In the genomic region with DNA sequence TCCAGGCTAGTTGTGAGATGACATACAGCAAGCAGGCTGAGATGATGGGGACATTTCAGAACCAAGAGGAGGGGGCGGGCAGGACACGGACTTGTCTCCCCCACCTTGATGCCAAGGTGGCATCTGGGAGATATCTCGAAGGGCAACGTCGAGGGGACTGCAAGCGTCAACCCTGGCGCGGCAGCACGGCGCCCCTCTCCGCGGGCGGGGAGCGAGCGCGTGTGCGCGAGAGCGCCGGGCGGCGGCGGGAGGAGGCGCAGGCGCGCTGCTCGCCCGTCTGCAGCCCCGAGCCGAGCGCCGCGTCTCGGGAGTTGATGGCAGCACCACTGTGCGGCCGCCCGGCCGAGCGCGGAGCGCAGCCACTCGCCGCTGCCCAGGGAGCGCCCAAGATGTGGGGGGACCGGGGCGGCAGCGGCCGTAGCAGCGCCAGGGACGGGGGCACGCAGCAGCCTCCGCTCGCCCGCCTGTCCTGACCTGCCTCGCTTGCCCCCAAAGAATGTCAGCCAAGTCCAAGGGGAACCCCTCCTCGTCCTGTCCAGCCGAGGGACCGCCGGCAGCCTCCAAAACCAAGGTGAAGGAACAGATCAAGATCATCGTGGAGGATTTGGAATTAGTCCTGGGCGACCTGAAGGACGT, we compare ENCODE assay signal across 8 cellular contexts. TPM values are rescaled to one million over a fixed set of nuclear protein-coding genes. Genes with fewer than 3 reads are reported as not detected.
DNase-seq lines count a peak whose midpoint lies in the region; ATAC-seq and TF ChIP-seq lines count a peak whose summit lies in the region.

A gene (plus strand): TSS at position 310 of the 636 bp plus-strand sequence.

- TF ChIP-seq CTCF in NB4 (IDR thresholded peaks at IDR 0.05; ENCODE audit: low read depth, low read length) = no peak
- TF ChIP-seq CTCF in parathyroid adenoma (IDR thresholded peaks at IDR 0.05) = no peak

- no peak within 1 kb of the TSS for H3K4me3 ChIP-seq in NB4 (ENCODE audit: low read depth, low read length)
- H3K4me3 ChIP-seq in parathyroid adenoma (ENCODE audit: low read depth, low read length) = peak within 1 kb of the TSS; percentile 51

- no peak within 1 kb of the TSS for H3K27ac ChIP-seq in parathyroid adenoma

- peak within 1 kb of the TSS; percentile 21 for H2AFZ ChIP-seq in parathyroid adenoma

- H3K4me1 ChIP-seq in parathyroid adenoma = no peaks in the 10 kb centered on the region

- no peak within 1 kb of the TSS for H3K9ac ChIP-seq in parathyroid adenoma

- DNase-seq in activated effector memory CD4-positive, alpha-beta T cell treated with anti-CD3 and anti-CD28 coated beads, Interleukin-2, amount 50 U/mL, for 16 hours = peak; percentile 58
- DNase-seq in activated effector memory CD4-positive, alpha-beta T cell treated with Interleukin-2 at 50 U/mL for 16 hours = no peak
- peak; percentile 30 for DNase-seq in NB4 (ENCODE audit: low read depth)
- DNase-seq in amniotic stem cell (lab: John Stamatoyannopoulos, UW) = peak; percentile 65
- DNase-seq in left ventricle myocardium superior = peak; percentile 86
- DNase-seq in GM19238 (ENCODE audit: insufficient read length, low spot score) = no peak

- peak; percentile 74 for ATAC-seq in HG02571 (IDR thresholded peaks at IDR 0.05; ENCODE audit: unreplicated experiment)
- ATAC-seq in left ventricle myocardium superior = peak; percentile 92

- intact Hi-C loops in left ventricle myocardium superior (cut with micrococcal nuclease) = no loop called here

- no peak for TF ChIP-seq POLR2A in NB4 (IDR thresholded peaks at IDR 0.05; ENCODE audit: extremely low read depth, insufficient read length)

- H3K4me2 ChIP-seq in parathyroid adenoma (ENCODE audit: low read length) = peak within 1 kb of the TSS; percentile 86

- H3K79me2 ChIP-seq in parathyroid adenoma = no peaks in the 10 kb centered on the region

- H3K36me3 ChIP-seq in parathyroid adenoma (ENCODE audit: control insufficient read depth, insufficient read depth, low read length) = no peaks in the 10 kb centered on the region

- no peaks in the 10 kb centered on the region for H3K9me3 ChIP-seq in parathyroid adenoma (ENCODE audit: control insufficient read depth, low read length)

- H3K27me3 ChIP-seq in parathyroid adenoma (ENCODE audit: control insufficient read depth, insufficient read depth, low read length) = no peaks in the 10 kb centered on the region

RNA-seq across cellular contexts. Expression of the gene that starts here (rescaled TPM):
- total RNA-seq in left ventricle myocardium superior = 12.9 TPM

Comparison
In these comparisons a context has a peak if more than half of its experiments do, and no peak if none do; other contexts are left out.
1. DNase-seq: peak in activated effector memory CD4-positive, alpha-beta T cell treated with anti-CD3 and anti-CD28 coated beads, Interleukin-2, amount 50 U/mL, for 16 hours (single experiment), NB4 (single experiment), amniotic stem cell (single experiment) and left ventricle myocardium superior (single experiment); none in activated effector memory CD4-positive, alpha-beta T cell treated with Interleukin-2 at 50 U/mL for 16 hours (single experiment) and GM19238 (single experiment).